17 cellular contexts compared by ENCODE assay signal in genomic region chr16:53821487-53821886, GRCh38.
A peak's percentile ranks its signal among the peaks of the same experiment; 100 is the strongest.
DNase-seq lines count a peak whose midpoint lies in the region; ATAC-seq, FAIRE-seq and TF ChIP-seq lines count a peak whose summit lies in the region.
"Had no signal": no experiment of that assay in that cellular context is flagged by ENCODE, and none has a peak within 500 bp of the region (broad histone marks: within the 10 kb centered on the region; RNA-seq: fewer than 3 reads in every experiment).

No MANE protein-coding gene starts in this region.

- H3K27me3 ChIP-seq in keratinocyte (ENCODE audit: control insufficient read depth, extremely low read depth, insufficient read depth, low read length): no peaks in the 10 kb centered on the region
- no peaks in the 10 kb centered on the region for H3K27me3 ChIP-seq in ascending aorta

- dilution Hi-C loops in keratinocyte (cut with MboI; ENCODE audit: extremely low pct_ligation_motif_present, low sequenced_read_pairs): no loop called here

- H3K9me3 ChIP-seq in keratinocyte (ENCODE audit: control insufficient read depth, low read depth, low read length): no peaks in the 10 kb centered on the region
- H3K9me3 ChIP-seq in ascending aorta: no peaks in the 10 kb centered on the region
- H3K9me3 ChIP-seq: HAP-1 had no signal

- no peaks in the 10 kb centered on the region for H3K9me3 Mint-ChIP-seq in activated T-helper 17 cell treated with anti-CD3 and anti-CD28 coated beads, Interleukin-2, amount 50 U/mL, for 72 hours

- peak overlapping the region; percentile 68 for H3K4me2 ChIP-seq in keratinocyte (ENCODE audit: control insufficient read depth, extremely low read depth, insufficient read depth, low read depth, low read length)

- peaks cover 9% of the 10 kb centered on the region for H3K36me3 Mint-ChIP-seq in activated T-helper 17 cell treated with anti-CD3 and anti-CD28 coated beads, Interleukin-2, amount 50 U/mL, for 72 hours (ENCODE audit: low read depth)

- TF ChIP-seq POLR2A in H54 (IDR thresholded peaks at IDR 0.05; ENCODE audit: low read depth, low read length): no peak

- H3K9me1 ChIP-seq in keratinocyte (ENCODE audit: control insufficient read depth, extremely low read depth, insufficient read depth, low read length): no peaks in the 10 kb centered on the region

- intact Hi-C loops in ascending aorta (cut with DNase I): no loop called here

- FAIRE-seq in H54 (lab: Jason Lieb, UNC) (peak; percentile 81), keratinocyte (lab: Jason Lieb, UNC) (no peak)
- FAIRE-seq: colon, G401.6 had no signal

- peak overlapping the region; percentile 65 for H3K27ac ChIP-seq in keratinocyte (ENCODE audit: control insufficient read depth, insufficient read depth, low read length)
- no peak overlapping the region for H3K27ac ChIP-seq in ascending aorta
- H3K27ac ChIP-seq: C4-2B had no signal

- ATAC-seq in activated T-helper 17 cell treated with anti-CD3 and anti-CD28 coated beads, Interleukin-2, amount 50 U/mL, for 72 hours (replicated peaks): peak; percentile 86
- ATAC-seq in HG03457 (IDR thresholded peaks at IDR 0.05; ENCODE audit: unreplicated experiment): no peak
- no peak for ATAC-seq in GM18870 (IDR thresholded peaks at IDR 0.05; ENCODE audit: unreplicated experiment)
- no peak for ATAC-seq in GM21423 (IDR thresholded peaks at IDR 0.05; ENCODE audit: unreplicated experiment)
- ATAC-seq: right cardiac atrium, T-helper 17 cell had no signal

- H3K4me1 ChIP-seq in keratinocyte (ENCODE audit: control insufficient read depth, extremely low read depth, insufficient read depth, low read length) (peaks cover 43% of the 10 kb centered on the region), ascending aorta (peaks cover 4 to 5% of the 10 kb centered on the region in 2 donors)
- H3K4me1 ChIP-seq: HAP-1 had no signal

- in situ Hi-C loops in ACHN (cut with HindIII; ENCODE audit: low pct_ligation_motif_present, low pct_unique_long_range_greater_than_20kb, low sequenced_read_pairs): no loop called here

- H3K9ac ChIP-seq in keratinocyte (ENCODE audit: control insufficient read depth, extremely low read depth, insufficient read depth, low read length): no peak overlapping the region

- no peak for TF ChIP-seq CTCF in keratinocyte (optimal IDR thresholded peaks at IDR 0.05 in 1 of 3, IDR thresholded peaks at IDR 0.05 in 1 of 3, conservative IDR thresholded peaks at IDR 0.05 in 1 of 3; ENCODE audit: extremely low read depth in 1 of 3, insufficient read depth in 2 of 3, low read length in 3 of 3)
- no peak for TF ChIP-seq CTCF in ascending aorta (IDR thresholded peaks at IDR 0.05)

- no peak overlapping the region for H3K4me3 ChIP-seq in keratinocyte (ENCODE audit: control insufficient read depth in 2 of 3, extremely low read depth in 1 of 3, insufficient read depth in 2 of 3, low read depth in 1 of 3, low read length in 3 of 3)
- no peak overlapping the region for H3K4me3 ChIP-seq in ascending aorta
- H3K4me3 ChIP-seq: HAP-1 had no signal

- H2AFZ ChIP-seq in keratinocyte (ENCODE audit: control insufficient read depth, low read length): no peak overlapping the region

- H3K4me3 Mint-ChIP-seq in activated T-helper 17 cell treated with anti-CD3 and anti-CD28 coated beads, Interleukin-2, amount 50 U/mL, for 72 hours: no peak overlapping the region
- H3K4me3 Mint-ChIP-seq: T-helper 17 cell had no signal

- H3K36me3 ChIP-seq in keratinocyte (ENCODE audit: control insufficient read depth in 2 of 2, extremely low read depth in 1 of 2, insufficient read depth in 2 of 2, low read length in 2 of 2): peaks cover 0 to 5% of the 10 kb centered on the region in 2 experiments
- peaks cover 0 to 7% of the 10 kb centered on the region in 2 donors for H3K36me3 ChIP-seq in ascending aorta
- H3K36me3 ChIP-seq: HAP-1 had no signal

- no peaks in the 10 kb centered on the region for H3K27me3 Mint-ChIP-seq in activated T-helper 17 cell treated with anti-CD3 and anti-CD28 coated beads, Interleukin-2, amount 50 U/mL, for 72 hours
- H3K27me3 Mint-ChIP-seq: T-helper 17 cell had no signal

- H3K27ac Mint-ChIP-seq in activated T-helper 17 cell treated with anti-CD3 and anti-CD28 coated beads, Interleukin-2, amount 50 U/mL, for 72 hours: no peak overlapping the region
- H3K27ac Mint-ChIP-seq: T-helper 17 cell had no signal

- peaks cover 6% of the 10 kb centered on the region for H3K79me2 ChIP-seq in keratinocyte (ENCODE audit: control insufficient read depth, insufficient read depth, low read length)

- H4K20me1 ChIP-seq in keratinocyte (ENCODE audit: control insufficient read depth, extremely low read depth, insufficient read depth, low read length): no peaks in the 10 kb centered on the region

- H3K4me1 Mint-ChIP-seq in activated T-helper 17 cell treated with anti-CD3 and anti-CD28 coated beads, Interleukin-2, amount 50 U/mL, for 72 hours: peaks cover 16% of the 10 kb centered on the region

- DNase-seq in ACHN (peak; percentile 42), H54 (ENCODE audit: insufficient read length, low spot score) (peak; percentile 11), keratinocyte (ENCODE audit: low read depth, low spot score) (peak; percentile 30), ascending aorta (ENCODE audit: low spot score in 2 of 2) (no peak)
- DNase-seq: activated CD4-positive, alpha-beta T cell treated with anti-CD3 and anti-CD28 coated beads, Interleukin-2, amount 50 U/mL, for 48 hours; activated naive CD4-positive, alpha-beta T cell; NCI-H1048; right cardiac atrium; T-helper 17 cell had no signal

Comparison
In these comparisons a context has a peak if more than half of its experiments do, and no peak if none do; other contexts are left out.
1. DNase-seq: peak in ACHN (single experiment), H54 (single experiment) and keratinocyte (single experiment); none in ascending aorta (0 of 2).